10 cellular contexts compared by ENCODE assay signal in the genomic region with DNA sequence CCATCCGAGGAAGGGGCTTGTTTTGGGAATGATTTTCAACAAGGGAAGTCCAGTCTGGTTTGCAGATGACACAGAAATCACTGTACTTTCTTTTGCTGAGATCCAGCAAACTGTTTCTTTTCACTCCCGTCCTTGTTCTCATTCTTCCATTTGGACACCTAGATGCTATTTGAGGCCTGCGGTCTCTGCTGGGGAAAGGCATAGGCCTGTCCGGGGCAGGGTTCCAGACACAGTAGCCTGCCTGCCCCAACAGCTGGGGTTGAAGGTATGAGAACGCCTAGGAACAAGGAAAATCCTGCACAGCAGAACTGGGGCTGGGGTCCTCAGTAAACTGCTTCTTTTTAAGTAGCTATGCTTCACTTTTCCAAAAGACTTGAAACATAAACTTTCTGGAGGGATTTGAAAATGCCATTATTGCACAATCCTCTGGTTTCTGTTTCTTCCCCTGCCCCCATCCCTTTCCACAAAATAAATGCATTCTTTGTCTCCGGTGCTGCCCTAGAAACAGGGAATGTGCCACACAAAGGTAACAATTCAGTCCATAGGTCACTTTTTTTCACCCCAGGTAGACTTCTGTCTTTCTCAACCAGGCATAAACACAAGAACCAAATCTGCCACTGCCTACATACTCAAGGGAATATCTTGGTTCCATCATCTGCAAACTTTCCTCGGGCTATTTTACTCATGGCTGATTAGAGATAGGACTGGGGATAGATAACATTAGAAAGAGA.
A peak's percentile ranks its signal among the peaks of the same experiment; 100 is the strongest.
DNase-seq lines count a peak whose midpoint lies in the region; ATAC-seq and TF ChIP-seq lines count a peak whose summit lies in the region.
"Had no signal": no experiment of that assay in that cellular context is flagged by ENCODE, and none has a peak within 500 bp of the region (broad histone marks: within the 10 kb centered on the region; RNA-seq: fewer than 3 reads in every experiment).

No MANE protein-coding gene starts in this region.

- in situ Hi-C loops in brain microvascular endothelial cell (cut with HindIII; ENCODE audit: low pct_ligation_motif_present, low sequenced_read_pairs) = no loop called here

- DNase-seq in HT-29 (ENCODE audit: low spot score) (peak; percentile 94), brain microvascular endothelial cell (no peak), kidney tubule cell (ENCODE audit: low spot score) (peak; percentile 75), AG20443 (ENCODE audit: low spot score) (no peak), 8988T (no peak)
- no peak for DNase-seq in stimulated activated naive CD4-positive, alpha-beta T cell treated with Interleukin-2 at 50 U/mL for 16 hours (lab: John Stamatoyannopoulos, UW)
- DNase-seq: NCI-H69 had no signal

- H3K27ac ChIP-seq in brain microvascular endothelial cell (peak overlapping the region; percentile 32), skin epidermis (peak overlapping the region in 18 of 21 experiments; percentile 17 to 74 (median 61))

- ATAC-seq in HG02759 (IDR thresholded peaks at IDR 0.05; ENCODE audit: unreplicated experiment) = no peak
- ATAC-seq: activated CD4-positive, CD25-positive, alpha-beta regulatory T cell treated with anti-CD3 and anti-CD28 coated beads, Interleukin-2, amount 50 U/mL, for 24 hours had no signal

- no peaks in the 10 kb centered on the region for H3K36me3 ChIP-seq in brain microvascular endothelial cell (replicated peaks)

- TF ChIP-seq CTCF in brain microvascular endothelial cell (IDR thresholded peaks at IDR 0.05; ENCODE audit: low read depth, low read length, missing control alignments) = no peak

- H3K4me3 ChIP-seq in brain microvascular endothelial cell (ENCODE audit: low read depth, low read length) (no peak overlapping the region), skin epidermis (no peak overlapping the region)

- no peaks in the 10 kb centered on the region for H3K27me3 ChIP-seq in brain microvascular endothelial cell (replicated peaks)

Comparison
In these comparisons a context has a peak if more than half of its experiments do, and no peak if none do; other contexts are left out.
1. DNase-seq: peak in HT-29 (single experiment) and kidney tubule cell (single experiment); none in brain microvascular endothelial cell (single experiment), AG20443 (single experiment), 8988T (single experiment) and stimulated activated naive CD4-positive, alpha-beta T cell treated with Interleukin-2 at 50 U/mL for 16 hours (single experiment).